ENCODE assay signal across 15 cellular contexts in the genomic region with DNA sequence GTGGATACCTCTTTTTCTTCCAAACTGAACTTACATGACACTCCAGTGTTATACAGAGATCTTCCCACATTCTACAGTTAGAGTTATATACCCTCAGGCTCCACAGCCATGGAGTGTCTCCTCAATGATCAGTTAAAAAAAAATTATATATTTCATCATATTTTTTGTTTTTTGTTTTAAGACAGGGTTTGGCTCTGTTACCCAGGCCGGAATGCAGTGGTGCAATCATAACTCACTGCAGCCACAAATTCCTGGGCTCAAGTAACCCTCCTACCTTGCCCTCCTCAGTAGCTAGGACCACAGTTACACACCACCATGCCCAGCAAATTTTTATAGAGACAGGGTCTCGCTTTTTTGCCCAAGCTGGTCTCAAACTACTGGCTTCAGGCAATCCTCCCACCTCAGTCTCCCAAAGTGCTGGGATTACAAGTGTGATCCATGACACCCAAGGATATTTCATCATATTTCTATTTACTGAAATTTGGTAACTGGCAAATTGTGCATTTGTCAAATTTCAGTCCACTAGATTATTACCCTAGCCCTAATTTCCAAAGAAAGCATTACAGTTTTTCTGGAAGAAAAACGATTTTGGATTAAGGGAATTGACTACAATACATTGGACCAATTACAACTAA. TPM values are rescaled to one million over a fixed set of nuclear protein-coding genes. Genes with fewer than 3 reads are reported as not detected.
DNase-seq lines count a peak whose midpoint lies in the region; ATAC-seq, FAIRE-seq and TF ChIP-seq lines count a peak whose summit lies in the region.
"Had no signal": no experiment of that assay in that cellular context is flagged by ENCODE, and none has a peak within 500 bp of the region (broad histone marks: within the 10 kb centered on the region; RNA-seq: fewer than 3 reads in every experiment).

No MANE protein-coding gene starts in this region.

- no peak for FAIRE-seq in astrocyte (lab: Jason Lieb, UNC)
- FAIRE-seq: GM12892 had no signal

- peaks cover 45% of the 10 kb centered on the region for H3K79me2 ChIP-seq in astrocyte (ENCODE audit: insufficient read depth, low read length)

- no peaks in the 10 kb centered on the region for H3K9me3 ChIP-seq in astrocyte (ENCODE audit: insufficient read depth, low read depth, low read length)
- H3K9me3 ChIP-seq in stomach, result no peaks in the 10 kb centered on the region

- H3K4me1 Mint-ChIP-seq in HFFc6 (ENCODE audit: low read depth) (peaks cover 29% of the 10 kb centered on the region), astrocyte (ENCODE audit: low read depth, unreplicated experiment) (peaks cover 11% of the 10 kb centered on the region)

- H3K4me3 ChIP-seq in astrocyte (ENCODE audit: insufficient read depth, low read depth, low read length) (no peak overlapping the region), stomach (no peak overlapping the region), brain microvascular endothelial cell (ENCODE audit: low read depth, low read length) (no peak overlapping the region)

- no peaks in the 10 kb centered on the region for H3K9me3 Mint-ChIP-seq in HFFc6
- no peaks in the 10 kb centered on the region for H3K9me3 Mint-ChIP-seq in astrocyte (ENCODE audit: unreplicated experiment)

- H3K9ac ChIP-seq in astrocyte (ENCODE audit: low read length), result no peak overlapping the region

- TF ChIP-seq CTCF in HFFc6 (IDR thresholded peaks at IDR 0.05), result no peak
- no peak for TF ChIP-seq CTCF in astrocyte (IDR thresholded peaks at IDR 0.05; ENCODE audit: insufficient read depth, low read depth, low read length)
- no peak for TF ChIP-seq CTCF in stomach (IDR thresholded peaks at IDR 0.05)
- no peak for TF ChIP-seq CTCF in brain microvascular endothelial cell (IDR thresholded peaks at IDR 0.05; ENCODE audit: low read depth, low read length, missing control alignments)

- no peak overlapping the region for H2AFZ ChIP-seq in astrocyte (ENCODE audit: low read depth, low read length)

- H4K20me1 ChIP-seq in astrocyte (ENCODE audit: insufficient read depth, low read length), result peaks cover 26% of the 10 kb centered on the region

- DNase-seq in HFFc6 (no peak), astrocyte (ENCODE audit: low read depth) (peak; percentile 27), left colon (no peak), stomach (no peak), brain microvascular endothelial cell (no peak)
- DNase-seq: activated CD4-positive, alpha-beta T cell treated with anti-CD3 and anti-CD28 coated beads for 1 hour; activated effector memory CD4-positive, alpha-beta T cell treated with anti-CD3 and anti-CD28 coated beads, Interleukin-2, amount 50 U/mL, for 16 hours; dermis blood vessel endothelial cell; DMS153; hypothalamus; NCI-H524; SHP77 treated with DMSO at 0.1 percent for 48 hours had no signal

- no peak overlapping the region for H3K4me2 ChIP-seq in astrocyte (ENCODE audit: low read length)

- intact Hi-C loops in left colon (cut with DNase I, micrococcal nuclease), result no loop called here
- intact Hi-C loops in stomach (cut with DNase I; ENCODE audit: low total_unique reads), result no loop called here

- no peak for TF ChIP-seq EP300 in stomach (IDR thresholded peaks at IDR 0.05)

- WGBS in stomach, 5 donors, result 59 to 80% (median 70%) methylated on average over 3 of the region's 3 CpGs

- H3K36me3 ChIP-seq in astrocyte (ENCODE audit: insufficient read depth, low read length) (peaks cover 7% of the 10 kb centered on the region), stomach (peaks cover 0 to 40% (median 27%) of the 10 kb centered on the region in 4 donors), brain microvascular endothelial cell (replicated peaks) (no peaks in the 10 kb centered on the region)

- in situ Hi-C loops in brain microvascular endothelial cell (cut with HindIII; ENCODE audit: low pct_ligation_motif_present, low sequenced_read_pairs), result no loop called here

- no peaks in the 10 kb centered on the region for H3K27me3 ChIP-seq in astrocyte (ENCODE audit: insufficient read depth, low read length)
- no peaks in the 10 kb centered on the region for H3K27me3 ChIP-seq in stomach
- H3K27me3 ChIP-seq in brain microvascular endothelial cell (replicated peaks), result no peaks in the 10 kb centered on the region

- H3K27ac ChIP-seq in astrocyte (ENCODE audit: low read depth, low read length) (no peak overlapping the region), stomach (peak overlapping the region in 3 of 5 donors; percentile 6 to 58 (median 56)), brain microvascular endothelial cell (no peak overlapping the region)

- no peak for TF ChIP-seq POLR2A in stomach (IDR thresholded peaks at IDR 0.05)

- no peaks in the 10 kb centered on the region for H3K4me1 ChIP-seq in astrocyte (ENCODE audit: insufficient read depth, low read length)
- H3K4me1 ChIP-seq in stomach, result peaks cover 0 to 32% (median 18%) of the 10 kb centered on the region in 4 donors

- peaks cover 3% of the 10 kb centered on the region; the same call in 1 of the 2 replicates for H3K27me3 Mint-ChIP-seq in HFFc6 (ENCODE audit: insufficient read depth)
- H3K27me3 Mint-ChIP-seq in astrocyte (ENCODE audit: low read depth, unreplicated experiment), result no peaks in the 10 kb centered on the region

- H3K27ac Mint-ChIP-seq in HFFc6, result peak overlapping the region; percentile 61
- no peak overlapping the region for H3K27ac Mint-ChIP-seq in astrocyte (ENCODE audit: unreplicated experiment)

- H3K4me3 Mint-ChIP-seq in HFFc6 (no peak overlapping the region), astrocyte (ENCODE audit: unreplicated experiment) (no peak overlapping the region)

- ATAC-seq in left colon (peak; percentile 17), GM19351 (IDR thresholded peaks at IDR 0.05; ENCODE audit: unreplicated experiment) (no peak)
- ATAC-seq in activated CD4-positive, CD25-positive, alpha-beta regulatory T cell treated with anti-CD3 and anti-CD28 coated beads, Interleukin-2, amount 50 U/mL, for 24 hours, result no peak

- H3K36me3 Mint-ChIP-seq in HFFc6 (ENCODE audit: low read depth), result no peaks in the 10 kb centered on the region; the same call in 1 of the 2 replicates
- H3K36me3 Mint-ChIP-seq in astrocyte (ENCODE audit: low read depth, unreplicated experiment), result peaks cover 5% of the 10 kb centered on the region

RNA-seq across cellular contexts. Expression of a gene that starts 18.1 kb away (rescaled TPM):
- 1 to 10 TPM; 4.7 to 7.2 (median 5.6) TPM for total RNA-seq in HFFc6 (2021; fragmentation: NEBNext Ultra II Directional; extraction: Animal tissue kit (Norgen Biotek cat#: 25700))
- total RNA-seq in astrocyte (4.9 and 6.8 TPM in 2 replicates), left colon (1 to 10 TPM; 7.2 to 7.7 TPM), stomach (10 to 100 TPM in 3 of 5 donors, 1 to 10 TPM in 2; 1.2 to 21.0 (median 11.7) TPM)
- under 1 TPM; 0.46 to 0.83 (median 0.50) TPM for polyA plus RNA-seq in stomach

RNA-seq across cellular contexts. Expression of a gene that starts 28.2 kb away (rescaled TPM):
- 10 to 100 TPM; 35.2 to 47.1 (median 40.8) TPM for total RNA-seq in HFFc6 (2021; fragmentation: NEBNext Ultra II Directional; extraction: Animal tissue kit (Norgen Biotek cat#: 25700))
- total RNA-seq in astrocyte (38.7 and 41.1 TPM in 2 replicates), left colon (10 to 100 TPM; 51.1 to 53.3 TPM), stomach (10 to 100 TPM in 4 of 5 donors, 1 to 10 TPM in 1; 4.6 to 62.0 (median 28.8) TPM)
- polyA plus RNA-seq in stomach, result 10 to 100 TPM; 19.0 to 32.2 (median 20.9) TPM

RNA-seq across cellular contexts. Expression of a gene that starts 38.9 kb away (rescaled TPM):
- total RNA-seq in HFFc6 (2021; fragmentation: NEBNext Ultra II Directional; extraction: Animal tissue kit (Norgen Biotek cat#: 25700)), result 10 to 100 TPM; 29.6 to 39.2 (median 32.7) TPM
- total RNA-seq in astrocyte (30.7 and 31.8 TPM in 2 replicates), left colon (10 to 100 TPM; 10.3 to 11.0 TPM), stomach (10 to 100 TPM; 11.2 to 32.6 (median 12.7) TPM)
- 10 to 100 TPM; 17.4 to 18.8 (median 17.9) TPM for polyA plus RNA-seq in stomach

Comparison
In these comparisons a context has a peak if more than half of its experiments do, and no peak if none do; other contexts are left out.
1. H3K27ac ChIP-seq: peak in stomach (3 of 5); none in astrocyte (single experiment) and brain microvascular endothelial cell (single experiment).